Comparison of ENCODE assay signal across 6 cellular contexts in genomic region chr10:1980459-1980858, GRCh38.
"Had no signal": no experiment of that assay in that cellular context is flagged by ENCODE, and none has a peak within 500 bp of the region (broad histone marks: within the 10 kb centered on the region; RNA-seq: fewer than 3 reads in every experiment).

No MANE protein-coding gene starts in this region.

- H3K36me3 Mint-ChIP-seq: IgD-negative memory B cell had no signal

- H3K27ac ChIP-seq: HL-60 had no signal

- H3K4me1 Mint-ChIP-seq: IgD-negative memory B cell had no signal

- ATAC-seq: HepG2, K562 had no signal

- H3K4me3 Mint-ChIP-seq: IgD-negative memory B cell had no signal

- H3K4me3 ChIP-seq: K562 had no signal

- H3K27ac Mint-ChIP-seq: IgD-negative memory B cell had no signal

- DNase-seq: IMR-90, KBM-7 had no signal
